ENCODE assay signal across 22 cellular contexts in the genomic region with DNA sequence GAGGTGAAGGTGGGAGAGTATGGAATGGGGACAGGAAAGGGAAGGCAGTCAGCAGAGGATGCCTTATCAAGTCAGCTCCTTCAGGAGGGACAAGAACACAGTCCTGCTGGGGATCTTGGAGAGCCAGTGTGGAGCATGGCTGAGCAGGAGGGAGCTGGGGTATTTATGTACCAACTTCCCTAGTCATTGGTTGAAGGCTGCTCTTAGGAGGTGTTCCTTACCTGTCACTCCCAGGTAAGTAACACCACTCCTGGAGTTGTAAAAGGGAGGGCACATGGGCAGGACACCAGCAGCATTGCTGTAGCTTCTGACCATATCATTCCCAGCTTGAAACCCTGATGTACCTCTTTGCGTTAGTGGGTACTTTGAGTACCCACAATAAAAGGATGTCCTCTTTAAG. TPM values are rescaled to one million over a fixed set of nuclear protein-coding genes. Genes with fewer than 3 reads are reported as not detected.
A peak's percentile ranks its signal among the peaks of the same experiment; 100 is the strongest.
DNase-seq lines count a peak whose midpoint lies in the region; ATAC-seq, FAIRE-seq and TF ChIP-seq lines count a peak whose summit lies in the region.
"Had no signal": no experiment of that assay in that cellular context is flagged by ENCODE, and none has a peak within 500 bp of the region (broad histone marks: within the 10 kb centered on the region; RNA-seq: fewer than 3 reads in every experiment).

No MANE protein-coding gene starts in this region.

- H2BK5ac ChIP-seq in H1 (ENCODE audit: low read depth, low read length), result no peak overlapping the region

- H3K4me3 ChIP-seq in HEK293 (ENCODE audit: low read depth, low read length), result no peak overlapping the region
- no peak overlapping the region for H3K4me3 ChIP-seq in H1 (ENCODE audit: extremely low read depth in 1 of 4, insufficient read depth in 2 of 4, low read depth in 3 of 4, low read length in 4 of 4)
- H3K4me3 ChIP-seq: GM23248, HAP-1 had no signal

- peak overlapping the region; percentile 13 for H3K27ac Mint-ChIP-seq in neural crest cell (ENCODE audit: unreplicated experiment)

- no peaks in the 10 kb centered on the region for H3K27me3 ChIP-seq in H1 (replicated peaks in 1 of 4; ENCODE audit: control insufficient read depth in 3 of 4, extremely low read depth in 1 of 4, insufficient read depth in 3 of 4, low read length in 3 of 4)

- no peaks in the 10 kb centered on the region for H3K9me3 Mint-ChIP-seq in neural crest cell

- no peak overlapping the region for H3K18ac ChIP-seq in H1 (ENCODE audit: extremely low read depth, low read length)

- 92% methylated on average over 1 of the region's 1 CpG; no CpG with 5 or more reads in 1 of the 2 experiments for whole genome bisulfite sequencing in H1 (ENCODE audit: extremely low coverage in 1 of 2, insufficient coverage in 1 of 2, insufficient read length in 1 of 2, insufficient replicate concordance in 2 of 2, low coverage in 1 of 2, low lambda C conversion rate in 2 of 2, missing lambda C conversion rate in 1 of 2), 2 experiments

- TF ChIP-seq CTCF in C4-2B (conservative IDR thresholded peaks at IDR 0.05) (no peak), HEK293 (tag by site-specific recombination; IDR thresholded peaks at IDR 0.05) (no peak), H1 (IDR thresholded peaks at IDR 0.05; ENCODE audit: control extremely low read depth in 1 of 3, insufficient read depth in 1 of 3, low read depth in 1 of 3, low read length in 3 of 3) (no peak), neural crest cell (conservative IDR thresholded peaks at IDR 0.05) (no peak)

- no peaks in the 10 kb centered on the region for H3K36me3 ChIP-seq in HEK293 (ENCODE audit: control insufficient read depth in 2 of 2, insufficient read depth in 1 of 2, low read length in 2 of 2)
- peaks cover 0 to 3% (median 0%) of the 10 kb centered on the region in 4 experiments; a peak in 1 of 8 replicates for H3K36me3 ChIP-seq in H1 (ENCODE audit: control insufficient read depth in 2 of 4, insufficient read depth in 4 of 4, low read length in 3 of 4)
- H3K36me3 ChIP-seq: HAP-1 had no signal

- no peaks in the 10 kb centered on the region for H3K36me3 Mint-ChIP-seq in neural crest cell (ENCODE audit: low read depth)

- H3K14ac ChIP-seq in H1 (ENCODE audit: insufficient read length), result no peak overlapping the region

- ATAC-seq in GM19023 (IDR thresholded peaks at IDR 0.05; ENCODE audit: unreplicated experiment), result no peak
- ATAC-seq in GM21526 (IDR thresholded peaks at IDR 0.05; ENCODE audit: low FRiP score, unreplicated experiment), result no peak

- TF ChIP-seq RAD21 in H1 (IDR thresholded peaks at IDR 0.05 in 1 of 2, conservative IDR thresholded peaks at IDR 0.05 in 1 of 2; ENCODE audit: low read depth in 2 of 2, low read length in 2 of 2), result no peak

- no peak overlapping the region for H2AFZ ChIP-seq in H1 (ENCODE audit: low read length)
- H2AFZ ChIP-seq: GM23248 had no signal

- H3K27ac ChIP-seq in C4-2B (peak overlapping the region; percentile 47; the same call in 1 of the 2 replicates), HEK293 (ENCODE audit: extremely low read depth, low read depth, low read length) (no peak overlapping the region), H1 (ENCODE audit: low read depth, low read length) (no peak overlapping the region)
- H3K27ac ChIP-seq: GM23248, HL-60 had no signal

- 0 out of 2 replicates have a peak overlapping the region, but pooled peaks have one; percentile 55 for H2BK15ac ChIP-seq in H1 (ENCODE audit: low read length)

- H3K4me2 ChIP-seq in H1 (ENCODE audit: insufficient read depth in 1 of 2, low read depth in 2 of 2, low read length in 2 of 2), result no peak overlapping the region
- H3K4me2 ChIP-seq: SK-N-SH had no signal

- CTCF ChIA-PET in HEK293 (lab: Yijun Ruan, JAX) (interaction anchor here (1.2 to 1.5 kb wide), 2 partner anchors 27 to 347 kb away, joined by 4 read pairs; no protein-coding TSS in a partner anchor), H1 (lab: Charles Lee; ENCODE audit: partially characterized antibody) (interaction anchor here (0.6 to 7.4 kb wide), 12 partner anchors 10 to 454 kb away, joined by 3 to 52 read pairs (median 4); a partner anchor contains a TSS)

- no peak overlapping the region for H4K91ac ChIP-seq in H1 (replicated peaks; ENCODE audit: insufficient read length, low read length)

- H3K9me3 ChIP-seq in HEK293 (ENCODE audit: control insufficient read depth, insufficient read depth, low read depth, low read length) (no peaks in the 10 kb centered on the region), H1 (ENCODE audit: insufficient read depth in 2 of 2, low read depth in 1 of 2, low read length in 1 of 2) (no peaks in the 10 kb centered on the region)
- H3K9me3 ChIP-seq: HAP-1, SK-N-SH had no signal

- H3K4me1 Mint-ChIP-seq in neural crest cell, result peaks cover 17% of the 10 kb centered on the region

- no peak overlapping the region for H3K9ac ChIP-seq in H1 (replicated peaks in 1 of 4; ENCODE audit: extremely low read depth in 1 of 4, low read depth in 3 of 4, low read length in 3 of 4)
- H3K9ac ChIP-seq: GM23248, SK-N-SH had no signal

- DNase-seq in H1 (ENCODE audit: low read depth in 1 of 2, low spot score in 2 of 2) (no peak), neural crest cell (ENCODE audit: low read depth, low spot score) (no peak)
- DNase-seq in effector CD8-positive, alpha-beta T cell (lab: John Stamatoyannopoulos, UW), result no peak
- DNase-seq: C1 segment of cervical spinal cord, DMS153, DND-41, Karpas-422, NCI-H1105, NCI-H1436 treated with DMSO at 0.1 percent for 48 hours, NCI-H187 treated with DMSO at 0.1 percent for 48 hours, NCI-H446, NCI-H524 treated with DMSO at 0.1 percent for 48 hours, NCI-H774, SK-N-SH, SW 1271 had no signal

- H3K4me1 ChIP-seq in HEK293 (ENCODE audit: control insufficient read depth, insufficient read depth, low read length) (no peaks in the 10 kb centered on the region), H1 (replicated peaks in 1 of 4; ENCODE audit: control insufficient read depth in 3 of 4, insufficient read depth in 4 of 4, low read length in 3 of 4) (peaks cover 11 to 38% (median 25%) of the 10 kb centered on the region in 4 experiments)

- no peaks in the 10 kb centered on the region for H4K20me1 ChIP-seq in H1 (replicated peaks in 1 of 2; ENCODE audit: control insufficient read depth in 1 of 2, insufficient read depth in 2 of 2, low read length in 2 of 2)

- H3K4me3 Mint-ChIP-seq in neural crest cell, result no peak overlapping the region

- no peak overlapping the region for H2AK5ac ChIP-seq in H1 (ENCODE audit: low read depth, low read length)

- no peaks in the 10 kb centered on the region for H3K79me1 ChIP-seq in H1 (ENCODE audit: low read depth, low read length)

- H4K8ac ChIP-seq in H1 (ENCODE audit: extremely low read depth, insufficient read depth, low read length), result no peak overlapping the region

- FAIRE-seq in H1 (lab: Jason Lieb, UNC), result no peak

- H2BK120ac ChIP-seq in H1 (replicated peaks; ENCODE audit: low read depth, low read length), result no peak overlapping the region

- H3K4ac ChIP-seq in H1 (replicated peaks; ENCODE audit: insufficient read length, low read depth, low read length), result no peak overlapping the region

- H3K79me2 ChIP-seq in H1 (ENCODE audit: control insufficient read depth in 1 of 2, insufficient read depth in 2 of 2, low read length in 2 of 2), result no peaks in the 10 kb centered on the region

- 0 out of 2 replicates have a peak overlapping the region, but pooled peaks have one; percentile 77 for H2BK20ac ChIP-seq in H1 (ENCODE audit: low read length)

- no peaks in the 10 kb centered on the region for H3K27me3 Mint-ChIP-seq in neural crest cell (ENCODE audit: low read depth)

- TF ChIP-seq POLR2A in H1 (IDR thresholded peaks at IDR 0.05; ENCODE audit: control extremely low read depth in 1 of 2, low read depth in 2 of 2, low read length in 2 of 2), result no peak

- H2BK12ac ChIP-seq in H1 (ENCODE audit: low read depth, low read length), result no peak overlapping the region

- H3K56ac ChIP-seq in H1 (replicated peaks; ENCODE audit: insufficient read length, low read depth, low read length), result no peak overlapping the region

- no peaks in the 10 kb centered on the region for H3K23me2 ChIP-seq in H1 (ENCODE audit: low read depth, low read length)

- TF ChIP-seq EP300 in H1 (IDR thresholded peaks at IDR 0.05; ENCODE audit: borderline replicate concordance in 1 of 2, low read depth in 2 of 2, low read length in 2 of 2), result no peak

- POLR2A ChIA-PET in HEK293 (lab: Yijun Ruan, JAX), result no interaction called here
- POLR2A ChIA-PET in H1 (lab: Charles Lee; ENCODE audit: partially characterized antibody), result interaction anchor here (0.9 to 1.7 kb wide), 3 partner anchors 12 to 28 kb away, joined by 3 to 4 read pairs (median 3); no protein-coding TSS in a partner anchor

- H3K23ac ChIP-seq in H1 (ENCODE audit: insufficient read length), result no peak overlapping the region

- H4K5ac ChIP-seq in H1 (ENCODE audit: insufficient read length, low read depth, low read length), result no peak overlapping the region

TF ChIP-seq in HEK293, 187 proteins besides CTCF, POLR2A, EP300 and RAD21:
- TF ChIP-seq ZNF560 (tag by site-specific recombination; IDR thresholded peaks at IDR 0.05; ENCODE audit: borderline replicate concordance) (no peak), ZNF37A (tag by site-specific recombination; IDR thresholded peaks at IDR 0.05) (peak; percentile 92)

TF ChIP-seq in H1, 55 proteins besides CTCF, POLR2A, EP300 and RAD21 (continues in another document):
- no peak for TF ChIP-seq SP1 (IDR thresholded peaks at IDR 0.05; ENCODE audit: low read depth, low read length)

RNA-seq across cellular contexts. Expression of a gene that starts 29.8 kb away (rescaled TPM):
- 14.0 and 15.2 TPM in 2 replicates for total RNA-seq in H1 (2021; fragmentation: NEBNext Ultra II Directional; extraction: Animal tissue kit (Norgen Biotek cat#: 25700))
- 24.6 and 33.8 TPM in 2 replicates for polyA plus RNA-seq in H1 (2011; rRNA removed)
- 11.4 TPM for polyA plus RNA-seq in H1 (2011; cell fraction: cytosol; rRNA removed)
- 17.8 TPM for polyA plus RNA-seq in H1 (2011; cell fraction: nucleus; rRNA removed)
- polyA plus RNA-seq in H1 (2012, experiment 1 of 2), result 14.5 to 19.4 TPM (median 17.5 TPM) in 4 replicates
- 19.9 TPM for polyA plus RNA-seq in H1 (2012, experiment 2 of 2)
- 19.7 TPM for polyA plus RNA-seq in H1 (2013, experiment 1 of 2)
- 22.1 TPM for polyA plus RNA-seq in H1 (2013, experiment 2 of 2)
- polyA minus RNA-seq in H1 (2011; rRNA and poly(A)+ RNA removed), result 18.6 and 20.6 TPM in 2 replicates
- 9.4 TPM for polyA minus RNA-seq in H1 (2011; cell fraction: cytosol; rRNA and poly(A)+ RNA removed)
- polyA minus RNA-seq in H1 (2011; cell fraction: nucleus; rRNA and poly(A)+ RNA removed), result 15.2 TPM
- total RNA-seq in neural crest cell, result 5.3 and 6.0 TPM in 2 replicates

RNA-seq across cellular contexts. Expression of a gene that starts 47.9 kb away (rescaled TPM):
- 1.9 and 2.0 TPM in 2 replicates for total RNA-seq in H1 (2021; fragmentation: NEBNext Ultra II Directional; extraction: Animal tissue kit (Norgen Biotek cat#: 25700))
- 4.9 and 6.3 TPM in 2 replicates for polyA plus RNA-seq in H1 (2011; rRNA removed)
- polyA plus RNA-seq in H1 (2011; cell fraction: cytosol; rRNA removed), result 3.3 TPM
- 7.7 TPM for polyA plus RNA-seq in H1 (2011; cell fraction: nucleus; rRNA removed)
- polyA plus RNA-seq in H1 (2012, experiment 1 of 2), result 1.9 to 4.6 TPM (median 3.2 TPM) in 4 replicates
- polyA plus RNA-seq in H1 (2012, experiment 2 of 2), result 1.8 TPM
- 1.3 TPM for polyA plus RNA-seq in H1 (2013, experiment 1 of 2)
- 1.4 TPM for polyA plus RNA-seq in H1 (2013, experiment 2 of 2)
- 7.2 and 10.5 TPM in 2 replicates for polyA minus RNA-seq in H1 (2011; rRNA and poly(A)+ RNA removed)
- polyA minus RNA-seq in H1 (2011; cell fraction: cytosol; rRNA and poly(A)+ RNA removed), result 2.6 TPM
- polyA minus RNA-seq in H1 (2011; cell fraction: nucleus; rRNA and poly(A)+ RNA removed), result 6.9 TPM
- 2.0 and 2.6 TPM in 2 replicates for total RNA-seq in neural crest cell
- total RNA-seq: GM23248 had no signal
